9 cellular contexts compared by ENCODE assay signal in genomic region chr19:12955996-12956395, GRCh38. TPM values are rescaled to one million over a fixed set of nuclear protein-coding genes. Genes with fewer than 3 reads are reported as not detected.
DNase-seq lines count a peak whose midpoint lies in the region; ATAC-seq and TF ChIP-seq lines count a peak whose summit lies in the region.
"Had no signal": no experiment of that assay in that cellular context is flagged by ENCODE, and none has a peak within 500 bp of the region (broad histone marks: within the 10 kb centered on the region; RNA-seq: fewer than 3 reads in every experiment).

No MANE protein-coding gene starts in this region.

- H3K9me3 Mint-ChIP-seq in IgD-negative memory B cell: no peaks in the 10 kb centered on the region

- TF ChIP-seq CTCF in AG04450 (IDR thresholded peaks at IDR 0.05; ENCODE audit: low read depth, low read length): no peak

- H3K36me3 Mint-ChIP-seq in IgD-negative memory B cell: peaks cover 1% of the 10 kb centered on the region

- POLR2A ChIA-PET in AG04450 (lab: Yijun Ruan, JAX): interaction anchor here (0.7 to 1.8 kb wide), 2 partner anchors 10 to 11 kb away, joined by 4 to 8 read pairs; partner anchors contain the start of gene RAD23A
- POLR2A ChIA-PET in HEK293T (lab: Yijun Ruan, JAX): interaction anchor here (1.2 to 3.2 kb wide), 6 partner anchors 8 to 52 kb away, joined by 3 to 15 read pairs (median 7); partner anchors contain the start of genes CALR and RAD23A

- H3K27ac ChIP-seq in AG04450 (ENCODE audit: low read depth, low read length) (peak overlapping the region; percentile 11), caudate nucleus (ENCODE audit: low read depth, low read length) (peak overlapping the region; percentile 87), muscle layer of duodenum (ENCODE audit: low read length) (no peak overlapping the region)

- H3K4me3 Mint-ChIP-seq in IgD-negative memory B cell: peak overlapping the region; percentile 84 to 97 (median 90)

- H3K4me1 Mint-ChIP-seq in IgD-negative memory B cell: peaks cover 6 to 23% (median 15%) of the 10 kb centered on the region in 3 donors

- peak overlapping the region; percentile 91 to 95 (median 94) for H3K27ac Mint-ChIP-seq in IgD-negative memory B cell

- no peak for ATAC-seq in HG03442 (IDR thresholded peaks at IDR 0.05; ENCODE audit: unreplicated experiment)
- no peak for ATAC-seq in GM18867 (IDR thresholded peaks at IDR 0.05; ENCODE audit: unreplicated experiment)

- no peaks in the 10 kb centered on the region; the same call in 1 of the 2 replicates for H3K9me3 ChIP-seq in AG04450 (ENCODE audit: control insufficient read depth, insufficient read depth, low read length)
- no peaks in the 10 kb centered on the region for H3K9me3 ChIP-seq in muscle layer of duodenum (ENCODE audit: control insufficient read depth in 1 of 2, low read length in 2 of 2)

- peaks cover 9 to 31% of the 10 kb centered on the region in 2 donors for H3K36me3 ChIP-seq in muscle layer of duodenum (ENCODE audit: control insufficient read depth in 1 of 2, insufficient read depth in 2 of 2, low read length in 2 of 2)

- H3K27me3 Mint-ChIP-seq in IgD-negative memory B cell: no peaks in the 10 kb centered on the region

- no peak for DNase-seq in AG04450 (ENCODE audit: low read depth, low spot score)
- DNase-seq in caudate nucleus (lab: John Stamatoyannopoulos, UW): no peak
- DNase-seq in NCI-H446 treated with DMSO at 0.1 percent for 48 hours (lab: John Stamatoyannopoulos, UW): no peak
- DNase-seq in HEK293T (ENCODE audit: extremely low spot score): no peak
- DNase-seq: NCI-H524 treated with DMSO at 0.1 percent for 48 hours had no signal

- H3K4me1 ChIP-seq in muscle layer of duodenum (ENCODE audit: control insufficient read depth in 1 of 2, insufficient read depth in 2 of 2, low read length in 2 of 2): peaks cover 0 to 30% of the 10 kb centered on the region in 2 donors

- CTCF ChIA-PET in AG04450 (lab: Charles Lee): interaction anchor here (3.4 kb wide), 1 partner anchor 9 kb away, joined by 30 read pairs; no protein-coding TSS in a partner anchor
- CTCF ChIA-PET in HEK293T (lab: Yijun Ruan, JAX): interaction anchor here (4.0 kb wide), 1 partner anchor 9 kb away, joined by 21 read pairs; no protein-coding TSS in a partner anchor

- H3K27me3 ChIP-seq in AG04450 (ENCODE audit: control insufficient read depth, insufficient read depth, low read length) (no peaks in the 10 kb centered on the region), muscle layer of duodenum (ENCODE audit: low read depth, low read length) (no peaks in the 10 kb centered on the region)

- peak overlapping the region; percentile 99 for H3K4me3 ChIP-seq in AG04450 (ENCODE audit: low read depth, low read length)
- H3K4me3 ChIP-seq in muscle layer of duodenum (ENCODE audit: low read depth in 1 of 2, low read length in 2 of 2): peak overlapping the region; percentile 74 to 94

TF ChIP-seq in HEK293T, 16 proteins besides CTCF, POLR2A, EP300 and RAD21:
- TF ChIP-seq SUZ12 (IDR thresholded peaks at IDR 0.05) (no peak), BHLHE40 (IDR thresholded peaks at IDR 0.05; ENCODE audit: borderline replicate concordance) (no peak), SP1 (IDR thresholded peaks at IDR 0.05) (no peak), FOXM1 (IDR thresholded peaks at IDR 0.05; ENCODE audit: borderline replicate concordance) (no peak), FOXA1 (IDR thresholded peaks at IDR 0.05) (no peak), FOXK2 (IDR thresholded peaks at IDR 0.05) (no peak), CTBP1 (IDR thresholded peaks at IDR 0.05; ENCODE audit: borderline replicate concordance) (no peak), HDGF (IDR thresholded peaks at IDR 0.05; ENCODE audit: borderline replicate concordance) (no peak), ARNT (IDR thresholded peaks at IDR 0.05) (no peak), ZNF384 (IDR thresholded peaks at IDR 0.05) (no peak), TARDBP (IDR thresholded peaks at IDR 0.05) (no peak), NFRKB (IDR thresholded peaks at IDR 0.05) (no peak), ELF4 (IDR thresholded peaks at IDR 0.05) (no peak), LEF1 (IDR thresholded peaks at IDR 0.05; ENCODE audit: borderline replicate concordance) (no peak), L3MBTL2 (conservative IDR thresholded peaks at IDR 0.05) (no peak)
- TF ChIP-seq, protein P1, sequence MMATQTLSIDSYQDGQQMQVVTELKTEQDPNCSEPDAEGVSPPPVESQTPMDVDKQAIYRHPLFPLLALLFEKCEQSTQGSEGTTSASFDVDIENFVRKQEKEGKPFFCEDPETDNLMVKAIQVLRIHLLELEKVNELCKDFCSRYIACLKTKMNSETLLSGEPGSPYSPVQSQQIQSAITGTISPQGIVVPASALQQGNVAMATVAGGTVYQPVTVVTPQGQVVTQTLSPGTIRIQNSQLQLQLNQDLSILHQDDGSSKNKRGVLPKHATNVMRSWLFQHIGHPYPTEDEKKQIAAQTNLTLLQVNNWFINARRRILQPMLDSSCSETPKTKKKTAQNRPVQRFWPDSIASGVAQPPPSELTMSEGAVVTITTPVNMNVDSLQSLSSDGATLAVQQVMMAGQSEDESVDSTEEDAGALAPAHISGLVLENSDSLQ (IDR thresholded peaks at IDR 0.05): no peak
TF ChIP-seq in HEK293T: peak in this region for 0.

RNA-seq across cellular contexts. Expression of gene GADD45GIP1, which starts 1.0 kb away (rescaled TPM):
- 31.6 and 35.1 TPM in 2 replicates for polyA plus RNA-seq in AG04450 (2011; rRNA removed)
- 8.0 and 9.4 TPM in 2 replicates for polyA minus RNA-seq in AG04450 (2011; rRNA and poly(A)+ RNA removed)
- polyA plus RNA-seq in IgD-negative memory B cell: 84.1 TPM

RNA-seq across cellular contexts. Expression of gene RAD23A, which starts 10.3 kb away (rescaled TPM):
- polyA plus RNA-seq in AG04450 (2011; rRNA removed): 36.2 and 41.4 TPM in 2 replicates
- polyA minus RNA-seq in AG04450 (2011; rRNA and poly(A)+ RNA removed): 34.1 and 41.5 TPM in 2 replicates
- 132 TPM for polyA plus RNA-seq in IgD-negative memory B cell

RNA-seq across cellular contexts. Expression of gene DAND5, which starts 13.4 kb away (rescaled TPM):
- polyA plus RNA-seq in AG04450 (2011; rRNA removed) (not detected in 2 replicates), IgD-negative memory B cell (not detected)
- polyA minus RNA-seq in AG04450 (2011; rRNA and poly(A)+ RNA removed): not detected in 2 replicates

RNA-seq across cellular contexts. Expression of gene CALR, which starts 17.6 kb away (rescaled TPM):
- 1,597 and 1,650 TPM in 2 replicates for polyA plus RNA-seq in AG04450 (2011; rRNA removed)
- 1,727 and 1,897 TPM in 2 replicates for polyA minus RNA-seq in AG04450 (2011; rRNA and poly(A)+ RNA removed)
- polyA plus RNA-seq in IgD-negative memory B cell: 158 TPM

RNA-seq across cellular contexts. Expression of gene FARSA, which starts 22.5 kb away (rescaled TPM):
- polyA plus RNA-seq in AG04450 (2011; rRNA removed): 13.5 and 23.0 TPM in 2 replicates
- 19.9 and 28.6 TPM in 2 replicates for polyA minus RNA-seq in AG04450 (2011; rRNA and poly(A)+ RNA removed)
- 56.8 TPM for polyA plus RNA-seq in IgD-negative memory B cell
